Comparison of ENCODE assay signal across 29 cellular contexts in genomic region chr5:146635443-146635842, GRCh38.
"Had no signal": no experiment of that assay in that cellular context is flagged by ENCODE, and none has a peak within 500 bp of the region (broad histone marks: within the 10 kb centered on the region; RNA-seq: fewer than 3 reads in every experiment).

No MANE protein-coding gene starts in this region.

- H3K36me3 ChIP-seq: colonic mucosa, esophagus muscularis mucosa, esophagus squamous epithelium, gastrocnemius medialis, gastroesophageal sphincter, heart left ventricle, heart right ventricle had no signal

- DNase-seq: colonic mucosa; cortex of kidney; dermis blood vessel endothelial cell; dorsolateral prefrontal cortex; effector CD4-positive, alpha-beta T cell; effector CD8-positive, alpha-beta T cell; effector memory CD4-positive, alpha-beta T cell; effector memory CD8-positive, alpha-beta T cell; endodermal cell; erythroblast; esophagus squamous epithelium; foreskin fibroblast; foreskin keratinocyte; foreskin melanocyte; gastrocnemius medialis; glutamatergic neuron; head of caudate nucleus; heart left ventricle; heart right ventricle had no signal

- H3K9me3 Mint-ChIP-seq: dendritic cell treated with granulocyte-macrophage colony-stimulating factor and Interleukin-4, amounts not matched to agents 40 ng/mL and 50 ng/mL, for 4 days; effector memory CD8-positive, alpha-beta T cell had no signal

- H3K27me3 ChIP-seq: colonic mucosa, dorsolateral prefrontal cortex, esophagus squamous epithelium, foreskin keratinocyte, gastrocnemius medialis, gastroesophageal sphincter, heart left ventricle had no signal

- H3K4me3 Mint-ChIP-seq: dendritic cell treated with granulocyte-macrophage colony-stimulating factor and Interleukin-4, amounts not matched to agents 40 ng/mL and 50 ng/mL, for 4 days; effector memory CD8-positive, alpha-beta T cell; endodermal cell had no signal

- ATAC-seq: effector memory CD8-positive, alpha-beta T cell; esophagus mucosa; foreskin keratinocyte; gastrocnemius medialis; gastroesophageal sphincter; heart left ventricle; heart right ventricle had no signal

- H3K27ac Mint-ChIP-seq: dendritic cell treated with granulocyte-macrophage colony-stimulating factor and Interleukin-4, amounts not matched to agents 40 ng/mL and 50 ng/mL, for 4 days; effector memory CD8-positive, alpha-beta T cell; endodermal cell had no signal

- H3K9me3 ChIP-seq: colonic mucosa, esophagus muscularis mucosa, esophagus squamous epithelium, gastrocnemius medialis had no signal

- FAIRE-seq: colon, endometrium, endothelial cell of umbilical vein, frontal cortex had no signal

- H3K27ac ChIP-seq: colonic mucosa, coronary artery, dorsolateral prefrontal cortex, epithelial cell of prostate, esophagus muscularis mucosa, esophagus squamous epithelium, foreskin keratinocyte, gastrocnemius medialis, gastroesophageal sphincter, heart left ventricle, heart right ventricle had no signal

- H3K4me1 ChIP-seq: colonic mucosa, esophagus muscularis mucosa, esophagus squamous epithelium, foreskin keratinocyte, gastrocnemius medialis, gastroesophageal sphincter, heart left ventricle, heart right ventricle had no signal

- H3K27me3 Mint-ChIP-seq: dendritic cell treated with granulocyte-macrophage colony-stimulating factor and Interleukin-4, amounts not matched to agents 40 ng/mL and 50 ng/mL, for 4 days; effector memory CD8-positive, alpha-beta T cell had no signal

- H3K4me3 ChIP-seq: colonic mucosa, coronary artery, dorsolateral prefrontal cortex, esophagus muscularis mucosa, esophagus squamous epithelium, gastrocnemius medialis, gastroesophageal sphincter, heart left ventricle, heart right ventricle had no signal
